Comparison of ENCODE assay signal across 3 cellular contexts in genomic region chr17:39213852-39214251, GRCh38.
A peak's percentile ranks its signal among the peaks of the same experiment; 100 is the strongest.
TF ChIP-seq lines count a peak whose summit lies in the region.

No MANE protein-coding gene starts in this region.

TF ChIP-seq in A549, 52 proteins besides CTCF, POLR2A, EP300 and RAD21:
- TF ChIP-seq RCOR1 (IDR thresholded peaks at IDR 0.05; ENCODE audit: low read depth, low read length) (no peak), TP53 (CRISPR knock-in tag; IDR thresholded peaks at IDR 0.05) (no peak), NPAS2 (CRISPR knock-in tag; IDR thresholded peaks at IDR 0.05; ENCODE audit: borderline replicate concordance) (no peak), EHMT2 (IDR thresholded peaks at IDR 0.05; ENCODE audit: low read depth) (no peak), MAX (IDR thresholded peaks at IDR 0.05) (0 out of 2 replicates have a peak, but pooled peaks have one; percentile 36), PHF8 (IDR thresholded peaks at IDR 0.05; ENCODE audit: borderline replicate concordance, low read depth) (no peak), TFCP2L1 (CRISPR knock-in tag; IDR thresholded peaks at IDR 0.05) (no peak), GATA3 (IDR thresholded peaks at IDR 0.05; ENCODE audit: borderline replicate concordance) (no peak), ZSCAN20 (CRISPR knock-in tag; IDR thresholded peaks at IDR 0.05) (no peak), CHD2 (IDR thresholded peaks at IDR 0.05; ENCODE audit: low read length, partially characterized antibody) (no peak), NFE2L2 (conservative IDR thresholded peaks at IDR 0.05; ENCODE audit: low read length) (no peak), ZNF302 (CRISPR knock-in tag; IDR thresholded peaks at IDR 0.05) (no peak), E2F6 (IDR thresholded peaks at IDR 0.05; ENCODE audit: borderline replicate concordance, low read depth) (0 out of 2 replicates have a peak, but pooled peaks have one; percentile 34), HOXA7 (CRISPR knock-in tag; IDR thresholded peaks at IDR 0.05) (no peak), USF2 (IDR thresholded peaks at IDR 0.05) (peak; percentile 59; the same call in 1 of the 2 replicates), ESRRA (IDR thresholded peaks at IDR 0.05; ENCODE audit: borderline replicate concordance, low read length) (no peak), FOSL2 (IDR thresholded peaks at IDR 0.05) (no peak), FOSL2 (CRISPR knock-in tag; IDR thresholded peaks at IDR 0.05) (peak; percentile 70), SREBF2 (IDR thresholded peaks at IDR 0.05) (no peak), BCL3 (IDR thresholded peaks at IDR 0.05) (no peak)

TF ChIP-seq in Ishikawa, 13 proteins besides CTCF, POLR2A, EP300 and RAD21:
- TF ChIP-seq EGR1 (IDR thresholded peaks at IDR 0.05) (no peak), CEBPB (IDR thresholded peaks at IDR 0.05) (no peak), TAF1 (IDR thresholded peaks at IDR 0.05; ENCODE audit: low read depth) (no peak), CREB1 (IDR thresholded peaks at IDR 0.05; ENCODE audit: low read depth) (no peak), NFIC (IDR thresholded peaks at IDR 0.05) (0 out of 2 replicates have a peak, but pooled peaks have one; percentile 16), REST (IDR thresholded peaks at IDR 0.05; ENCODE audit: low read depth) (no peak), YY1 (IDR thresholded peaks at IDR 0.05; ENCODE audit: low read depth) (0 out of 2 replicates have a peak, but pooled peaks have one; percentile 38), ZBTB7A (IDR thresholded peaks at IDR 0.05; ENCODE audit: low read depth) (no peak; the same call in 1 of the 2 replicates), MAX (IDR thresholded peaks at IDR 0.05) (peak; percentile 85), USF1 (IDR thresholded peaks at IDR 0.05) (peak; percentile 87), FOXM1 (IDR thresholded peaks at IDR 0.05; ENCODE audit: borderline replicate concordance, low read depth) (no peak), TCF12 (IDR thresholded peaks at IDR 0.05; ENCODE audit: low read depth) (peak; percentile 66), TEAD4 (IDR thresholded peaks at IDR 0.05) (no peak)

TF ChIP-seq in HepG2, 621 proteins besides CTCF, POLR2A, EP300 and RAD21:
- TF ChIP-seq REL (CRISPR knock-in tag; conservative IDR thresholded peaks at IDR 0.05) (no peak), DMAP1 (CRISPR knock-in tag; IDR thresholded peaks at IDR 0.05) (no peak), ZNF431 (CRISPR knock-in tag; IDR thresholded peaks at IDR 0.05; ENCODE audit: borderline replicate concordance, low read depth) (no peak), FOSL2 (CRISPR knock-in tag; IDR thresholded peaks at IDR 0.05) (peak; percentile 81), ZNF335 (CRISPR knock-in tag; IDR thresholded peaks at IDR 0.05) (peak; percentile 94), ZNF687 (CRISPR knock-in tag; IDR thresholded peaks at IDR 0.05) (peak; percentile 34), HNRNPL (IDR thresholded peaks at IDR 0.05; ENCODE audit: low read depth, low read length) (no peak)
